10 cellular contexts compared by ENCODE assay signal in genomic region chr9:128885798-128886197, GRCh38. TPM values are rescaled to one million over a fixed set of nuclear protein-coding genes. Genes with fewer than 3 reads are reported as not detected.
DNase-seq lines count a peak whose midpoint lies in the region; ATAC-seq and TF ChIP-seq lines count a peak whose summit lies in the region.
"Had no signal": no experiment of that assay in that cellular context is flagged by ENCODE, and none has a peak within 500 bp of the region (broad histone marks: within the 10 kb centered on the region; RNA-seq: fewer than 3 reads in every experiment).

No MANE protein-coding gene starts in this region.

- H3K36me3 Mint-ChIP-seq in CD8-positive, alpha-beta T cell: peaks cover 67% of the 10 kb centered on the region
- H3K36me3 Mint-ChIP-seq in IgD-negative memory B cell: peaks cover 3% of the 10 kb centered on the region

- DNase-seq in CD8-positive, alpha-beta T cell: no peak
- DNase-seq in esophagus squamous epithelium (lab: John Stamatoyannopoulos, UW): no peak
- no peak for DNase-seq in psoas muscle
- no peak for DNase-seq in anterior cingulate cortex (lab: John Stamatoyannopoulos, UW)
- DNase-seq in stimulated activated naive CD8-positive, alpha-beta T cell treated with anti-CD3 and anti-CD28 coated beads, Interleukin-15, amount 100 ng/mL, for 72 hours: no peak
- DNase-seq: stimulated activated CD4-positive, alpha-beta T cell treated with anti-CD3 and anti-CD28 coated beads, Interleukin-12 subunit alpha, Interleukin-12 subunit beta, amount 100 ng/mL, for 4 hours had no signal

- POLR2A ChIA-PET in CD8-positive, alpha-beta T cell (lab: Charles Lee): no interaction called here

- no peak for ATAC-seq in CD8-positive, alpha-beta T cell
- no peak for ATAC-seq in psoas muscle
- no peak for ATAC-seq in GM19397 (IDR thresholded peaks at IDR 0.05; ENCODE audit: unreplicated experiment)
- ATAC-seq in stimulated activated naive CD8-positive, alpha-beta T cell treated with anti-CD3 and anti-CD28 coated beads, Interleukin-15, amount 100 ng/mL, for 72 hours: no peak

- CTCF ChIA-PET in CD8-positive, alpha-beta T cell (lab: Charles Lee): interaction anchor here (1.0 kb wide), 1 partner anchor 26 kb away, joined by 3 read pairs; no protein-coding TSS in a partner anchor

- intact Hi-C loops in CD8-positive, alpha-beta T cell (cut with DNase I, micrococcal nuclease): no loop called here
- intact Hi-C loops in esophagus squamous epithelium (cut with DNase I): no loop called here
- intact Hi-C loops in psoas muscle (cut with DNase I): no loop called here

- H3K4me1 ChIP-seq in CD8-positive, alpha-beta T cell (ENCODE audit: insufficient read depth, low read length): peaks cover 33% of the 10 kb centered on the region
- H3K4me1 ChIP-seq in esophagus squamous epithelium: peaks cover 54 to 87% (median 78%) of the 10 kb centered on the region in 3 donors
- H3K4me1 ChIP-seq in psoas muscle: peaks cover 22% of the 10 kb centered on the region

- peaks cover 51% of the 10 kb centered on the region for H3K4me1 Mint-ChIP-seq in CD8-positive, alpha-beta T cell (ENCODE audit: low read depth)
- H3K4me1 Mint-ChIP-seq in IgD-negative memory B cell: peaks cover 29 to 34% (median 32%) of the 10 kb centered on the region in 3 donors
- H3K4me1 Mint-ChIP-seq in stimulated activated naive CD8-positive, alpha-beta T cell treated with anti-CD3 and anti-CD28 coated beads, Interleukin-15, amount 100 ng/mL, for 72 hours: peaks cover 67% of the 10 kb centered on the region

- TF ChIP-seq CTCF in CD8-positive, alpha-beta T cell (IDR thresholded peaks at IDR 0.05): no peak
- TF ChIP-seq CTCF in esophagus squamous epithelium (IDR thresholded peaks at IDR 0.05): no peak
- TF ChIP-seq CTCF in psoas muscle (IDR thresholded peaks at IDR 0.05): no peak

- H3K36me3 ChIP-seq in CD8-positive, alpha-beta T cell (ENCODE audit: insufficient read depth, low read length): peaks cover 25% of the 10 kb centered on the region
- H3K36me3 ChIP-seq in esophagus squamous epithelium: peaks cover 8 to 53% (median 13%) of the 10 kb centered on the region in 3 donors
- H3K36me3 ChIP-seq in psoas muscle (ENCODE audit: insufficient read depth in 1 of 2, low read depth in 1 of 2): peaks cover 8 to 42% of the 10 kb centered on the region in 2 donors
- H3K36me3 ChIP-seq: neural progenitor cell had no signal

- H3K9me3 ChIP-seq in CD8-positive, alpha-beta T cell (ENCODE audit: low read length): no peaks in the 10 kb centered on the region
- H3K9me3 ChIP-seq in esophagus squamous epithelium (no peaks in the 10 kb centered on the region), psoas muscle (no peaks in the 10 kb centered on the region)

- no peak overlapping the region for H3K4me3 ChIP-seq in CD8-positive, alpha-beta T cell (ENCODE audit: low read depth, low read length)
- H3K4me3 ChIP-seq in esophagus squamous epithelium: peak overlapping the region in 2 of 4 donors; percentile 84 to 99
- H3K4me3 ChIP-seq in psoas muscle: peak overlapping the region; percentile 18
- H3K4me3 ChIP-seq: neural progenitor cell had no signal

- no peak overlapping the region for H3K27ac ChIP-seq in CD8-positive, alpha-beta T cell (ENCODE audit: low read depth, low read length)
- H3K27ac ChIP-seq in esophagus squamous epithelium: peak overlapping the region; percentile 97 to 100 (median 99)
- peak overlapping the region; percentile 30 for H3K27ac ChIP-seq in psoas muscle
- H3K27ac ChIP-seq: neural progenitor cell had no signal

- H3K9me3 Mint-ChIP-seq in CD8-positive, alpha-beta T cell: no peaks in the 10 kb centered on the region
- no peaks in the 10 kb centered on the region for H3K9me3 Mint-ChIP-seq in IgD-negative memory B cell
- H3K9me3 Mint-ChIP-seq in stimulated activated naive CD8-positive, alpha-beta T cell treated with anti-CD3 and anti-CD28 coated beads, Interleukin-15, amount 100 ng/mL, for 72 hours: no peaks in the 10 kb centered on the region
- H3K9me3 Mint-ChIP-seq: neural progenitor cell had no signal

- no peaks in the 10 kb centered on the region for H3K27me3 ChIP-seq in CD8-positive, alpha-beta T cell (ENCODE audit: insufficient read depth, low read length)
- H3K27me3 ChIP-seq in esophagus squamous epithelium: no peaks in the 10 kb centered on the region
- H3K27me3 ChIP-seq in psoas muscle (ENCODE audit: insufficient read depth in 3 of 3, low read length in 2 of 3): no peaks in the 10 kb centered on the region
- H3K27me3 ChIP-seq: neural progenitor cell had no signal

- H3K4me3 Mint-ChIP-seq in CD8-positive, alpha-beta T cell: no peak overlapping the region
- peak overlapping the region in 2 of 4 donors; percentile 54 to 94 for H3K4me3 Mint-ChIP-seq in IgD-negative memory B cell
- no peak overlapping the region for H3K4me3 Mint-ChIP-seq in stimulated activated naive CD8-positive, alpha-beta T cell treated with anti-CD3 and anti-CD28 coated beads, Interleukin-15, amount 100 ng/mL, for 72 hours

- H3K27ac Mint-ChIP-seq in CD8-positive, alpha-beta T cell: peak overlapping the region; percentile 72
- peak overlapping the region in 2 of 3 donors; percentile 58 to 62 for H3K27ac Mint-ChIP-seq in IgD-negative memory B cell
- peak overlapping the region in 1 of 2 donors; percentile 41 for H3K27ac Mint-ChIP-seq in stimulated activated naive CD8-positive, alpha-beta T cell treated with anti-CD3 and anti-CD28 coated beads, Interleukin-15, amount 100 ng/mL, for 72 hours
- H3K27ac Mint-ChIP-seq: neural progenitor cell had no signal

- 45 to 68% methylated on average over 10 of the region's 15 CpGs for WGBS in esophagus squamous epithelium, 2 donors
- 78 to 83% (median 80%) methylated on average over 15 of the region's 15 CpGs for WGBS in psoas muscle, 3 donors

- no peaks in the 10 kb centered on the region for H3K27me3 Mint-ChIP-seq in CD8-positive, alpha-beta T cell (ENCODE audit: low read depth)
- no peaks in the 10 kb centered on the region for H3K27me3 Mint-ChIP-seq in IgD-negative memory B cell
- H3K27me3 Mint-ChIP-seq in stimulated activated naive CD8-positive, alpha-beta T cell treated with anti-CD3 and anti-CD28 coated beads, Interleukin-15, amount 100 ng/mL, for 72 hours: no peaks in the 10 kb centered on the region

- TF ChIP-seq POLR2A in esophagus squamous epithelium (IDR thresholded peaks at IDR 0.05): no peak

RNA-seq across cellular contexts. Expression of gene LRRC8A, which starts 3.9 kb away (rescaled TPM):
- 10 to 100 TPM; 35.0 to 40.1 TPM for total RNA-seq in CD8-positive, alpha-beta T cell
- 26.2 TPM for polyA plus RNA-seq in IgD-negative memory B cell
- total RNA-seq in esophagus squamous epithelium: 100 to 1,000 TPM in 3 of 4 donors, 10 to 100 TPM in 1; 70.0 to 153 (median 122) TPM
- 10 to 100 TPM; 12.2 to 22.4 (median 18.3) TPM for total RNA-seq in psoas muscle
- polyA plus RNA-seq in psoas muscle: 10 to 100 TPM; 11.6 to 71.5 (median 16.4) TPM

RNA-seq across cellular contexts. Expression of gene KYAT1, which starts 4.0 kb away (rescaled TPM):
- 1 to 10 TPM; 2.4 to 3.0 TPM for total RNA-seq in CD8-positive, alpha-beta T cell
- polyA plus RNA-seq in IgD-negative memory B cell: 11.4 TPM
- total RNA-seq in esophagus squamous epithelium: 1 to 10 TPM; 4.0 to 9.4 (median 5.7) TPM
- 1 to 10 TPM; 6.4 to 8.9 (median 7.1) TPM for total RNA-seq in psoas muscle
- 10 to 100 TPM in 1 of 3 donors, 1 to 10 TPM in 2; 7.2 to 12.0 (median 7.9) TPM for polyA plus RNA-seq in psoas muscle

RNA-seq across cellular contexts. Expression of gene PHYHD1, which starts 35.0 kb away (rescaled TPM):
- total RNA-seq in CD8-positive, alpha-beta T cell: 1 to 10 TPM; 1.0 to 2.5 TPM
- polyA plus RNA-seq in IgD-negative memory B cell (1.0 TPM), psoas muscle (10 to 100 TPM; 16.7 to 45.0 (median 20.0) TPM)
- total RNA-seq in esophagus squamous epithelium (10 to 100 TPM in 3 of 4 donors, 1 to 10 TPM in 1; 3.7 to 34.0 (median 23.0) TPM), psoas muscle (10 to 100 TPM; 11.0 to 36.6 (median 29.9) TPM)
- total RNA-seq: M059J had no signal

RNA-seq across cellular contexts. Expression of gene SPOUT1, which starts 56.2 kb away (rescaled TPM):
- 10 to 100 TPM; 25.0 to 25.2 TPM for total RNA-seq in CD8-positive, alpha-beta T cell
- polyA plus RNA-seq in IgD-negative memory B cell (65.2 TPM), psoas muscle (10 to 100 TPM in 2 of 3 donors, 1 to 10 TPM in 1; 9.5 to 18.3 (median 13.3) TPM)
- total RNA-seq in esophagus squamous epithelium (10 to 100 TPM; 14.0 to 29.2 (median 20.5) TPM), psoas muscle (10 to 100 TPM; 13.3 to 33.0 (median 20.6) TPM)
